30 cellular contexts compared by ENCODE assay signal in the genomic region with DNA sequence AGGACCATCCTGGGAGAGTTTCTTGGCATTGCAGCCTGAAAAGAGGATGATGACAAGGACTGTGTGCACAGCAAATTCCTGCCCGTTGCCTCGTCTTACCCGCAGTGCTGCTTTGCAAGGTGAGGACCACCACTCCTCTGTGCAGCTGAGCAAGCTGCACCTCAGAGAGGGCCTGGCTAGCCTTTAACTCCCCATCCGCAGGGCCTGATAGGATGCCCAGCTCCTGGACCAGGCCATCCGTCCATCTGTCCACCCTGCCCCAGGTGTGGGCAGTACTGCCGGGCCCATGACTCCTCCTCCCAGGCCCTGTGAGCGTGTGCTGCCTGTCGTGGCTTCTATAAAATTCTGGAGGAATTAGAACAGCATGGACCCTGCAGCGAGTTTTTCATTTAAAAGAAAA. TPM values are rescaled to one million over a fixed set of nuclear protein-coding genes. Genes with fewer than 3 reads are reported as not detected.
"Had no signal": no experiment of that assay in that cellular context is flagged by ENCODE, and none has a peak within 500 bp of the region (broad histone marks: within the 10 kb centered on the region; RNA-seq: fewer than 3 reads in every experiment).

No MANE protein-coding gene starts in this region.

- H3K9me3 ChIP-seq: adrenal gland, SK-N-SH had no signal

- H3K9me3 Mint-ChIP-seq: activated CD4-positive, alpha-beta memory T cell treated with anti-CD3 and anti-CD28 coated beads for 36 hours had no signal

- H3K4me1 ChIP-seq: adrenal gland, breast epithelium, SJCRH30 had no signal

- H3K36me3 ChIP-seq: adrenal gland, breast epithelium, SJCRH30 had no signal

- H3K27me3 Mint-ChIP-seq: activated CD4-positive, alpha-beta T cell treated with anti-CD3 and anti-CD28 coated beads, Interleukin-2, amount 10 ng/mL, durations not matched to agents 7 days and 5 days had no signal

- DNase-seq: activated CD4-positive, alpha-beta memory T cell treated with anti-CD3 and anti-CD28 coated beads for 36 hours; activated CD4-positive, alpha-beta T cell treated with anti-CD3 and anti-CD28 coated beads, Interleukin-2, amount 10 ng/mL, durations not matched to agents 7 days and 5 days; activated CD4-positive, CD25-positive, alpha-beta regulatory T cell; activated gamma-delta T cell treated with Interleukin-2 at 50 U/mL for 16 hours; activated naive CD4-positive, alpha-beta T cell treated with anti-CD3 and anti-CD28 coated beads, Interleukin-2, amount 50 U/mL, for 16 hours; activated naive CD8-positive, alpha-beta T cell treated with anti-CD3 and anti-CD28 coated beads, Interleukin-2, amount 10 ng/mL, durations not matched to agents 7 days and 5 days; activated T-cell treated with anti-CD3 and anti-CD28 coated beads for 4 hours; activated T-cell treated with anti-CD3 and anti-CD28 coated beads, Interleukin-2, amount 50 U/mL, for 48 hours; adrenal gland; central memory CD4-positive, alpha-beta T cell; KG1; NCI-H1048; NCI-H1417 treated with DMSO at 0.1 percent for 48 hours; NCI-H1694; NCI-H2029; NCI-H2107; NCI-H2171 treated with DMSO at 0.1 percent for 48 hours; NCI-H226; NCI-H510A; NCI-H526 treated with DMSO at 0.1 percent for 48 hours; NCI-H82; SJCRH30; SK-N-SH; T-helper 1 cell had no signal

- H3K9ac ChIP-seq: SK-N-SH had no signal

- H3K4me2 ChIP-seq: SK-N-SH had no signal

- H3K4me3 Mint-ChIP-seq: activated CD4-positive, alpha-beta memory T cell treated with anti-CD3 and anti-CD28 coated beads for 36 hours; activated CD4-positive, alpha-beta T cell treated with anti-CD3 and anti-CD28 coated beads, Interleukin-2, amount 10 ng/mL, durations not matched to agents 7 days and 5 days; activated naive CD8-positive, alpha-beta T cell treated with anti-CD3 and anti-CD28 coated beads, Interleukin-2, amount 10 ng/mL, durations not matched to agents 7 days and 5 days had no signal

- H3K36me3 Mint-ChIP-seq: activated CD4-positive, alpha-beta memory T cell treated with anti-CD3 and anti-CD28 coated beads for 36 hours; activated naive CD8-positive, alpha-beta T cell treated with anti-CD3 and anti-CD28 coated beads, Interleukin-2, amount 10 ng/mL, durations not matched to agents 7 days and 5 days had no signal

- H3K27ac ChIP-seq: adrenal gland, breast epithelium, SJCRH30, VCaP had no signal

- H3K4me3 ChIP-seq: adrenal gland, breast epithelium, SJCRH30 had no signal

- H3K27me3 ChIP-seq: adrenal gland, breast epithelium, SJCRH30 had no signal

- H3K4me1 Mint-ChIP-seq: activated CD4-positive, alpha-beta T cell treated with anti-CD3 and anti-CD28 coated beads, Interleukin-2, amount 10 ng/mL, durations not matched to agents 7 days and 5 days; activated naive CD8-positive, alpha-beta T cell treated with anti-CD3 and anti-CD28 coated beads, Interleukin-2, amount 10 ng/mL, durations not matched to agents 7 days and 5 days had no signal

- H3K27ac Mint-ChIP-seq: activated CD4-positive, alpha-beta memory T cell treated with anti-CD3 and anti-CD28 coated beads for 36 hours; activated CD4-positive, alpha-beta T cell treated with anti-CD3 and anti-CD28 coated beads, Interleukin-2, amount 10 ng/mL, durations not matched to agents 7 days and 5 days; activated naive CD8-positive, alpha-beta T cell treated with anti-CD3 and anti-CD28 coated beads, Interleukin-2, amount 10 ng/mL, durations not matched to agents 7 days and 5 days; activated T-helper 2 cell treated with anti-CD3 and anti-CD28 coated beads, Interferon-gamma antibody, Interleukin-2, Interleukin-4, amounts not matched to agents 10 μg/mL and 5 μg/mL and 100 μg/mL, durations not matched to agents 14 hours and 24 hours and 36 hours had no signal

RNA-seq across cellular contexts. Expression of a gene that starts 43.9 kb away (rescaled TPM):
- total RNA-seq: activated CD4-positive, alpha-beta memory T cell treated with anti-CD3 and anti-CD28 coated beads for 36 hours; activated CD4-positive, alpha-beta T cell treated with anti-CD3 and anti-CD28 coated beads, Interleukin-2, amount 10 ng/mL, durations not matched to agents 7 days and 5 days; activated CD8-positive, alpha-beta memory T cell treated with anti-CD3 and anti-CD28 coated beads for 36 hours; activated naive CD8-positive, alpha-beta T cell treated with anti-CD3 and anti-CD28 coated beads, Interleukin-2, amount 10 ng/mL, durations not matched to agents 7 days and 5 days; activated T-helper 2 cell treated with anti-CD3 and anti-CD28 coated beads, Interferon-gamma antibody, Interleukin-2, Interleukin-4, amounts not matched to agents 10 μg/mL and 5 μg/mL and 100 μg/mL, durations not matched to agents 14 hours and 24 hours and 36 hours; OCI-LY7; SJCRH30; T-helper 2 cell treated with Interferon-gamma antibody and Interleukin-4, amounts not matched to agents 100 ng/mL and 5 ng/mL, for 36 hours had no signal
